ENCODE assay signal across 8 cellular contexts in genomic region chr16:31873556-31874353, GRCh38. TPM values are rescaled to one million over a fixed set of nuclear protein-coding genes. Genes with fewer than 3 reads are reported as not detected.
DNase-seq lines count a peak whose midpoint lies in the region; ATAC-seq, FAIRE-seq and TF ChIP-seq lines count a peak whose summit lies in the region.

Gene ZNF267 (plus strand): TSS chr16:31873807. CDS start chr16:31873967, 160 bp downstream.

- no peaks in the 10 kb centered on the region for H3K36me3 ChIP-seq in left ventricle myocardium inferior

- DNase-seq in GM12865 (ENCODE audit: low read depth) (peak; percentile 95), NCI-H1436 (lab: John Stamatoyannopoulos, UW) (peak; percentile 96), amniotic stem cell (lab: John Stamatoyannopoulos, UW) (peak; percentile 92), left ventricle myocardium inferior (peak; percentile 93), pulmonary artery endothelial cell (ENCODE audit: low read depth, low spot score) (peak; percentile 73), urothelium cell line (ENCODE audit: low spot score) (peak; percentile 87)

- H3K4me1 Mint-ChIP-seq in T-helper 1 cell treated with Interleukin-12 subunit alpha and Interleukin-12 subunit beta and Interleukin-4 antibody, amounts not matched to agents 30 μg/mL and 1 μg/mL, for 36 hours (ENCODE audit: low read depth) = peaks cover 54% of the 10 kb centered on the region

- H3K4me1 ChIP-seq in left ventricle myocardium inferior = peaks cover 56% of the 10 kb centered on the region

- peak; percentile 51 for ATAC-seq in HG02759 (IDR thresholded peaks at IDR 0.05; ENCODE audit: unreplicated experiment)

- H3K4me3 ChIP-seq in GM12865 (ENCODE audit: low read depth, low read length) = peak within 1 kb of the TSS; percentile 91
- H3K4me3 ChIP-seq in left ventricle myocardium inferior = peak within 1 kb of the TSS; percentile 99

- no peaks in the 10 kb centered on the region for H3K9me3 ChIP-seq in left ventricle myocardium inferior (replicated peaks)

- peaks cover 47% of the 10 kb centered on the region for H3K36me3 Mint-ChIP-seq in T-helper 1 cell treated with Interleukin-12 subunit alpha and Interleukin-12 subunit beta and Interleukin-4 antibody, amounts not matched to agents 30 μg/mL and 1 μg/mL, for 36 hours (ENCODE audit: low read depth)

- peaks cover 9% of the 10 kb centered on the region for H3K9me3 Mint-ChIP-seq in T-helper 1 cell treated with Interleukin-12 subunit alpha and Interleukin-12 subunit beta and Interleukin-4 antibody, amounts not matched to agents 30 μg/mL and 1 μg/mL, for 36 hours

- H3K27me3 ChIP-seq in left ventricle myocardium inferior (ENCODE audit: low read depth) = no peaks in the 10 kb centered on the region

- H3K27me3 Mint-ChIP-seq in T-helper 1 cell treated with Interleukin-12 subunit alpha and Interleukin-12 subunit beta and Interleukin-4 antibody, amounts not matched to agents 30 μg/mL and 1 μg/mL, for 36 hours (ENCODE audit: low read depth) = no peaks in the 10 kb centered on the region

- peak within 1 kb of the TSS; percentile 92 for H3K27ac ChIP-seq in left ventricle myocardium inferior (replicated peaks)

- intact Hi-C loops in left ventricle myocardium inferior (cut with micrococcal nuclease) = no loop called here

- H3K4me3 Mint-ChIP-seq in T-helper 1 cell treated with Interleukin-12 subunit alpha and Interleukin-12 subunit beta and Interleukin-4 antibody, amounts not matched to agents 30 μg/mL and 1 μg/mL, for 36 hours = peak within 1 kb of the TSS; percentile 90

- FAIRE-seq in urothelium cell line (lab: Jason Lieb, UNC) = no peak

- peak within 1 kb of the TSS; percentile 98 for H3K27ac Mint-ChIP-seq in T-helper 1 cell treated with Interleukin-12 subunit alpha and Interleukin-12 subunit beta and Interleukin-4 antibody, amounts not matched to agents 30 μg/mL and 1 μg/mL, for 36 hours

- no peak for TF ChIP-seq CTCF in GM12865 (IDR thresholded peaks at IDR 0.05; ENCODE audit: insufficient read depth, low read depth, low read length, missing control alignments)
- no peak for TF ChIP-seq CTCF in left ventricle myocardium inferior (IDR thresholded peaks at IDR 0.05; ENCODE audit: borderline replicate concordance)

RNA-seq across cellular contexts. Expression of gene ZNF267, which starts in this region (rescaled TPM):
- total RNA-seq in left ventricle myocardium inferior = 5.7 TPM
- total RNA-seq in pulmonary artery endothelial cell = 29.1 and 32.9 TPM in 2 replicates

Comparison
In these comparisons a context has a peak if more than half of its experiments do, and no peak if none do; other contexts are left out.
1. Peak in every context shown above with its lines: DNase-seq, ATAC-seq, H3K4me3 ChIP-seq and H3K27ac ChIP-seq.